8 cellular contexts compared by ENCODE assay signal in genomic region chr9:32385135-32385884, GRCh38.
DNase-seq lines count a peak whose midpoint lies in the region; ATAC-seq and TF ChIP-seq lines count a peak whose summit lies in the region.

No MANE protein-coding gene starts in this region.

- peaks cover 8% of the 10 kb centered on the region for H3K27me3 ChIP-seq in Loucy (ENCODE audit: insufficient read depth, low read length, poor library complexity, severe bottlenecking)

- H4K20me1 ChIP-seq in Loucy (ENCODE audit: insufficient read depth, low read length, poor library complexity, severe bottlenecking): no peaks in the 10 kb centered on the region

- peak overlapping the region; percentile 98 for H2AFZ ChIP-seq in Loucy (ENCODE audit: low read length)

- CTCF ChIA-PET in GM10248 (lab: Yijun Ruan, JAX): interaction anchor here (0.7 to 7.1 kb wide), 8 partner anchors 11 to 583 kb away, joined by 3 to 114 read pairs (median 10); partner anchors contain the start of genes NDUFB6 and RIGI

- POLR2A ChIA-PET in GM10248 (lab: Yijun Ruan, JAX): no interaction called here

- ATAC-seq in GM21723 (IDR thresholded peaks at IDR 0.05; ENCODE audit: unreplicated experiment): no peak

- H3K9me2 ChIP-seq in Loucy (replicated peaks; ENCODE audit: low read depth, low read length): no peaks in the 10 kb centered on the region

- peak overlapping the region; percentile 99 for H3K4me3 ChIP-seq in Loucy (ENCODE audit: low read length, poor library complexity, severe bottlenecking)

- H3K27ac ChIP-seq in C4-2B: peak overlapping the region; percentile 62

- H3K79me2 ChIP-seq in Loucy (ENCODE audit: insufficient read depth, low read length): peaks cover 39% of the 10 kb centered on the region; the same call in 1 of the 2 replicates

- peak overlapping the region; percentile 94 for H3K4me3 Mint-ChIP-seq in nephron progenitor cell

- H3K9me3 Mint-ChIP-seq in nephron progenitor cell: no peaks in the 10 kb centered on the region

- peak overlapping the region; percentile 98 for H3K4me2 ChIP-seq in Loucy (ENCODE audit: low read depth, low read length, poor library complexity, severe bottlenecking)

- peaks cover 29% of the 10 kb centered on the region for H3K4me1 ChIP-seq in Loucy (ENCODE audit: insufficient read depth, low read length, poor library complexity, severe bottlenecking)

- no peak for TF ChIP-seq CTCF in C4-2B (conservative IDR thresholded peaks at IDR 0.05)
- TF ChIP-seq CTCF in Loucy (conservative IDR thresholded peaks at IDR 0.05; ENCODE audit: low read length): no peak
- no peak for TF ChIP-seq CTCF in nephron progenitor cell (IDR thresholded peaks at IDR 0.05)
- no peak for TF ChIP-seq CTCF in GM10248 (IDR thresholded peaks at IDR 0.05; ENCODE audit: control extremely low read depth, extremely low read depth, low read depth, missing control alignments)

- peak overlapping the region; percentile 85 for H3K9ac ChIP-seq in Loucy (ENCODE audit: low read depth, low read length, poor library complexity, severe bottlenecking)

- H3K36me3 Mint-ChIP-seq in nephron progenitor cell (ENCODE audit: low read depth): no peaks in the 10 kb centered on the region

- H3K27me3 Mint-ChIP-seq in nephron progenitor cell (ENCODE audit: low read depth, poor library complexity): peaks cover 46% of the 10 kb centered on the region

- H3K27ac Mint-ChIP-seq in nephron progenitor cell: no peak overlapping the region

- no peaks in the 10 kb centered on the region for H3F3A ChIP-seq in Loucy (ENCODE audit: low read depth)

- H3K9me3 ChIP-seq in Loucy (ENCODE audit: insufficient read depth, low read depth, low read length): no peaks in the 10 kb centered on the region

- DNase-seq in dedifferentiated amniotic fluid mesenchymal stem cell (ENCODE audit: extremely low spot score) (peak; percentile 36), nephron progenitor cell (no peak), OCI-M2 (lab: John Stamatoyannopoulos, UW; ENCODE audit: unreplicated experiment) (no peak), GM10248 (ENCODE audit: extremely low spot score) (no peak), NCI-H2196 (lab: John Stamatoyannopoulos, UW; ENCODE audit: unreplicated experiment) (no peak)

- no peaks in the 10 kb centered on the region for H3K36me3 ChIP-seq in Loucy (ENCODE audit: insufficient read depth, low read length)

- H3K4me1 Mint-ChIP-seq in nephron progenitor cell: peaks cover 15% of the 10 kb centered on the region
